Comparison of ENCODE assay signal across 10 cellular contexts in genomic region chr10:95474228-95475002, GRCh38.
DNase-seq lines count a peak whose midpoint lies in the region; ATAC-seq, FAIRE-seq and TF ChIP-seq lines count a peak whose summit lies in the region.
"Had no signal": no experiment of that assay in that cellular context is flagged by ENCODE, and none has a peak within 500 bp of the region (broad histone marks: within the 10 kb centered on the region; RNA-seq: fewer than 3 reads in every experiment).

No MANE protein-coding gene starts in this region.

- H3K4me3 ChIP-seq in thoracic aorta: no peak overlapping the region
- H3K4me3 ChIP-seq in osteoblast (ENCODE audit: insufficient read depth, low read length): no peak overlapping the region

- peak overlapping the region; percentile 75 for H3K27ac Mint-ChIP-seq in chondrocyte (ENCODE audit: unreplicated experiment)

- no peaks in the 10 kb centered on the region for H3K9me3 Mint-ChIP-seq in chondrocyte (ENCODE audit: low read depth)

- FAIRE-seq in GM12891 (lab: Jason Lieb, UNC): no peak

- H3K27ac ChIP-seq in thoracic aorta (peak overlapping the region; percentile 97), osteoblast (ENCODE audit: low read depth, low read length) (no peak overlapping the region)

- DNase-seq in NCI-H1436 treated with DMSO at 0.1 percent for 48 hours (lab: John Stamatoyannopoulos, UW): peak; percentile 28
- DNase-seq in chondrocyte (ENCODE audit: low spot score): no peak
- DNase-seq in left lobe of liver (ENCODE audit: low spot score): no peak
- no peak for DNase-seq in thoracic aorta (ENCODE audit: low spot score)
- DNase-seq in GM12891 (ENCODE audit: insufficient read length, low spot score): no peak
- DNase-seq in osteoblast (ENCODE audit: insufficient read length, low spot score, missing footprints): no peak
- DNase-seq in HUDEP-2 (lab: John Stamatoyannopoulos, UW; ENCODE audit: unreplicated experiment in 76 of 76): no peak
- DNase-seq: T1000 had no signal

- H3K4me1 ChIP-seq in thoracic aorta (ENCODE audit: control insufficient read depth in 1 of 2, low read depth in 2 of 2): peaks cover 79 to 96% of the 10 kb centered on the region in 2 donors
- H3K4me1 ChIP-seq in osteoblast (ENCODE audit: insufficient read depth, low read length): no peaks in the 10 kb centered on the region

- H3K79me2 ChIP-seq in osteoblast (ENCODE audit: insufficient read depth, low read length): no peaks in the 10 kb centered on the region

- H3K4me1 Mint-ChIP-seq in chondrocyte (ENCODE audit: low read depth): peaks cover 31% of the 10 kb centered on the region

- no peaks in the 10 kb centered on the region for H3K36me3 Mint-ChIP-seq in chondrocyte (ENCODE audit: low read depth)

- no peak overlapping the region for H2AFZ ChIP-seq in osteoblast (ENCODE audit: low read length)

- H3K36me3 ChIP-seq in thoracic aorta (peaks cover 7% of the 10 kb centered on the region), osteoblast (ENCODE audit: insufficient read depth, low read length) (no peaks in the 10 kb centered on the region)

- H3K4me2 ChIP-seq in osteoblast (ENCODE audit: insufficient read depth, low read length): no peak overlapping the region

- TF ChIP-seq CTCF in chondrocyte (IDR thresholded peaks at IDR 0.05) (no peak), thoracic aorta (IDR thresholded peaks at IDR 0.05) (peak; percentile 45), osteoblast (IDR thresholded peaks at IDR 0.05; ENCODE audit: extremely low read depth, low read depth, low read length) (no peak)

- no peak for TF ChIP-seq POLR2A in GM12891 (IDR thresholded peaks at IDR 0.05; ENCODE audit: low read depth, low read length)

- H3K9me3 ChIP-seq in thoracic aorta (no peaks in the 10 kb centered on the region), osteoblast (ENCODE audit: low read depth, low read length) (no peaks in the 10 kb centered on the region)

- peak; percentile 4 for ATAC-seq in left lobe of liver
- ATAC-seq in thoracic aorta (ENCODE audit: insufficient number of reproducible peaks, low FRiP score, low read depth): peak; percentile 59
- no peak for ATAC-seq in HG03439 (IDR thresholded peaks at IDR 0.05; ENCODE audit: unreplicated experiment)
- ATAC-seq: HCT116 had no signal

- H3K4me3 Mint-ChIP-seq in chondrocyte (ENCODE audit: unreplicated experiment): peak overlapping the region; percentile 13

- H3K27me3 ChIP-seq in thoracic aorta (replicated peaks; ENCODE audit: insufficient read depth) (no peaks in the 10 kb centered on the region), osteoblast (ENCODE audit: insufficient read depth, low read length) (no peaks in the 10 kb centered on the region)

- no peaks in the 10 kb centered on the region for H3K27me3 Mint-ChIP-seq in chondrocyte (ENCODE audit: low read depth)

- no peaks in the 10 kb centered on the region for H4K20me1 ChIP-seq in osteoblast (ENCODE audit: insufficient read depth, low read length)

TF ChIP-seq in GM12891, 5 proteins besides CTCF, POLR2A, EP300 and RAD21:
- TF ChIP-seq PAX5 (IDR thresholded peaks at IDR 0.05; ENCODE audit: insufficient read depth, low read length, severe bottlenecking) (no peak), TAF1 (IDR thresholded peaks at IDR 0.05; ENCODE audit: low read depth, low read length) (no peak), SPI1 (IDR thresholded peaks at IDR 0.05; ENCODE audit: low read depth, low read length) (no peak), POU2F2 (IDR thresholded peaks at IDR 0.05; ENCODE audit: low read depth, low read length) (no peak), POLR2AphosphoS5 (IDR thresholded peaks at IDR 0.05; ENCODE audit: low read depth, low read length) (no peak)
